In genomic region chr6:26556263-26557070, GRCh38 we compare ENCODE assay signal across 8 cellular contexts. TPM values are rescaled to one million over a fixed set of nuclear protein-coding genes. Genes with fewer than 3 reads are reported as not detected.
DNase-seq lines count a peak whose midpoint lies in the region; TF ChIP-seq lines count a peak whose summit lies in the region.

No MANE protein-coding gene starts in this region.

- intact Hi-C loops in tibial artery (cut with DNase I; ENCODE audit: low total_unique reads) = no loop called here

- H3K36me3 Mint-ChIP-seq in neural crest cell (ENCODE audit: low read depth) = peaks cover 6% of the 10 kb centered on the region

- H3K4me1 ChIP-seq in HUES48 (ENCODE audit: control insufficient read depth, insufficient read depth, low read length) (0 out of 2 replicates have a peak, but pooled peaks cover 3% of the 10 kb centered on the region), SJCRH30 (no peaks in the 10 kb centered on the region), tibial artery (peaks cover 0 to 18% (median 4%) of the 10 kb centered on the region in 4 donors)

- H3K9ac ChIP-seq in HUES48 (ENCODE audit: low read depth, low read length) = no peak overlapping the region

- peaks cover 14% of the 10 kb centered on the region for H3K4me1 Mint-ChIP-seq in neural crest cell

- H3K27ac Mint-ChIP-seq in neural crest cell (ENCODE audit: unreplicated experiment) = peak overlapping the region; percentile 36

- H3K36me3 ChIP-seq in HUES48 (ENCODE audit: control insufficient read depth, insufficient read depth, low read length) = no peaks in the 10 kb centered on the region
- no peaks in the 10 kb centered on the region for H3K36me3 ChIP-seq in SJCRH30
- no peaks in the 10 kb centered on the region for H3K36me3 ChIP-seq in tibial artery

- peak; percentile 46 for DNase-seq in D341Med (ENCODE audit: low spot score)
- DNase-seq in SJCRH30 = peak; percentile 62 to 82
- peak; percentile 59 for DNase-seq in dermis blood vessel endothelial cell
- DNase-seq in neural crest cell (ENCODE audit: low read depth, low spot score) = peak; percentile 57
- no peak for DNase-seq in NCI-H187 (lab: John Stamatoyannopoulos, UW)
- DNase-seq in tibial artery = no peak
- no peak for DNase-seq in AML-193 (lab: John Stamatoyannopoulos, UW)

- H3K4me3 ChIP-seq in HUES48 (ENCODE audit: low read depth, low read length) (peak overlapping the region; percentile 95), SJCRH30 (no peak overlapping the region), tibial artery (no peak overlapping the region)

- H3K27me3 ChIP-seq in HUES48 (ENCODE audit: control insufficient read depth, insufficient read depth, low read length) (no peaks in the 10 kb centered on the region), SJCRH30 (no peaks in the 10 kb centered on the region), tibial artery (no peaks in the 10 kb centered on the region)

- TF ChIP-seq CTCF in neural crest cell (conservative IDR thresholded peaks at IDR 0.05) (no peak), tibial artery (IDR thresholded peaks at IDR 0.05) (no peak)

- no peaks in the 10 kb centered on the region for H3K9me3 Mint-ChIP-seq in neural crest cell

- peak overlapping the region; percentile 17 for H3K27ac ChIP-seq in HUES48 (ENCODE audit: low read depth, low read length)
- H3K27ac ChIP-seq in SJCRH30 = no peak overlapping the region
- H3K27ac ChIP-seq in tibial artery = peak overlapping the region in 1 of 2 donors; percentile 25

- H3K4me3 Mint-ChIP-seq in neural crest cell = no peak overlapping the region

- H3K27me3 Mint-ChIP-seq in neural crest cell (ENCODE audit: low read depth) = peaks cover 20% of the 10 kb centered on the region

- H3K9me3 ChIP-seq in HUES48 (ENCODE audit: control insufficient read depth, insufficient read depth, low read length) (no peaks in the 10 kb centered on the region), SJCRH30 (replicated peaks) (no peaks in the 10 kb centered on the region), tibial artery (no peaks in the 10 kb centered on the region)

RNA-seq across cellular contexts. Expression of gene HMGN4, which starts 18.3 kb away (rescaled TPM):
- total RNA-seq in SJCRH30 (2014; rRNA removed; shearing (Covaris generic)) = 52.2 and 53.8 TPM in 2 replicates
- total RNA-seq in dermis blood vessel endothelial cell (60.4 and 78.7 TPM in 2 replicates), neural crest cell (49.7 and 50.1 TPM in 2 replicates)

RNA-seq across cellular contexts. Expression of gene ABT1, which starts 40.3 kb away (rescaled TPM):
- total RNA-seq in SJCRH30 (2014; rRNA removed; shearing (Covaris generic)) = 26.6 and 30.7 TPM in 2 replicates
- total RNA-seq in dermis blood vessel endothelial cell = 18.7 and 22.0 TPM in 2 replicates
- total RNA-seq in neural crest cell = 24.8 and 26.3 TPM in 2 replicates

RNA-seq across cellular contexts. Expression of gene BTN1A1, which starts 56.4 kb away (rescaled TPM):
- total RNA-seq in SJCRH30 (2014; rRNA removed; shearing (Covaris generic)) = 0.04 TPM in 1 of 2 replicates, not detected in the other
- not detected in 2 replicates for total RNA-seq in dermis blood vessel endothelial cell
- not detected in 2 replicates for total RNA-seq in neural crest cell

Comparison
In these comparisons a context has a peak if more than half of its experiments do, and no peak if none do; other contexts are left out.
1. DNase-seq: peak in D341Med (single experiment), SJCRH30 (2 of 2), dermis blood vessel endothelial cell (single experiment) and neural crest cell (single experiment); none in NCI-H187 (0 of 2), tibial artery (0 of 2) and AML-193 (0 of 2).